1 cellular context compared by ENCODE assay signal in the genomic region with DNA sequence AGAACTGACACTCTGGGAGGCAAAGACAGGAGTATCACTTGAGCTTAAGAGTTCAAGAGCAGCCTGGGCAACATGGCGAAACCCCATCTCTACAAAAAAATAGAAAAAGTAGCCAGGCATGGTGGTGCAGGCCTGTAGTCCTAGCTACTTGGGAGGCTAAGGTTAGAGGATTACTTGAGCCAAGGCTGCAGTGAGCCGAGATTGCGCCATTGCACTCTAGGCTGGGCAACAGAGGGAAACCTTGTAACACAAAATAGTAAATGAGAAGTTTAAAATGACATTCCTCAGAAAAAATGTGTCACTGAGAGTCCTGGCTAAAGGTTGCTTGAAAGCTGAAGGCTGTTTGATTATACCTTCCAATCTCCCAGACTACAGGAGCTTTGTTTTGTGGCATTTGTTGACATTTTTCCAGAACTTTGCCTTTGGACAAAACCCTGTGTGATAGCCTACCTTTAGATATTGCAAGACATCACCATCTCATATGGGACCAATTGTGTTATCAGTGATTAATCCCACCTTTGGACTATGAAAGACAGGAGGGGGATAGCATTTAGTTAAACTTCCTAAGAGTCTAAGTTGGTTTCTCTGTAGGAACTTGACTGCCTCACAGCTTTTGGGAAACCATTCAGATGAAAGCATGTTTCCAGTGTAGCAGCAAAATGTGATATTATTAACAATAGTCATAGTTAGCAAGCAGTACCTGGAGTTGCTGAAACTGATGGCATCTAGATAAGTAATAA.
TF ChIP-seq lines count a peak whose summit lies in the region.

No MANE protein-coding gene starts in this region.

TF ChIP-seq in HepG2, 621 proteins besides CTCF, POLR2A, EP300 and RAD21 (continued from another document and continues in another):
- TF ChIP-seq, protein P1, sequence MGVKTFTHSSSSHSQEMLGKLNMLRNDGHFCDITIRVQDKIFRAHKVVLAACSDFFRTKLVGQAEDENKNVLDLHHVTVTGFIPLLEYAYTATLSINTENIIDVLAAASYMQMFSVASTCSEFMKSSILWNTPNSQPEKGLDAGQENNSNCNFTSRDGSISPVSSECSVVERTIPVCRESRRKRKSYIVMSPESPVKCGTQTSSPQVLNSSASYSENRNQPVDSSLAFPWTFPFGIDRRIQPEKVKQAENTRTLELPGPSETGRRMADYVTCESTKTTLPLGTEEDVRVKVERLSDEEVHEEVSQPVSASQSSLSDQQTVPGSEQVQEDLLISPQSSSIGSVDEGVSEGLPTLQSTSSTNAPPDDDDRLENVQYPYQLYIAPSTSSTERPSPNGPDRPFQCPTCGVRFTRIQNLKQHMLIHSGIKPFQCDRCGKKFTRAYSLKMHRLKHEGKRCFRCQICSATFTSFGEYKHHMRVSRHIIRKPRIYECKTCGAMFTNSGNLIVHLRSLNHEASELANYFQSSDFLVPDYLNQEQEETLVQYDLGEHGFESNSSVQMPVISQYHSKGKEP (CRISPR knock-in tag; IDR thresholded peaks at IDR 0.05) = no peak
- TF ChIP-seq, protein P2, sequence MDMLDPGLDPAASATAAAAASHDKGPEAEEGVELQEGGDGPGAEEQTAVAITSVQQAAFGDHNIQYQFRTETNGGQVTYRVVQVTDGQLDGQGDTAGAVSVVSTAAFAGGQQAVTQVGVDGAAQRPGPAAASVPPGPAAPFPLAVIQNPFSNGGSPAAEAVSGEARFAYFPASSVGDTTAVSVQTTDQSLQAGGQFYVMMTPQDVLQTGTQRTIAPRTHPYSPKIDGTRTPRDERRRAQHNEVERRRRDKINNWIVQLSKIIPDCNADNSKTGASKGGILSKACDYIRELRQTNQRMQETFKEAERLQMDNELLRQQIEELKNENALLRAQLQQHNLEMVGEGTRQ (IDR thresholded peaks at IDR 0.05; ENCODE audit: low read depth, low read length) = no peak
- TF ChIP-seq, protein P2 (CRISPR knock-in tag; IDR thresholded peaks at IDR 0.05; ENCODE audit: borderline replicate concordance) = no peak
- TF ChIP-seq HNF4G (IDR thresholded peaks at IDR 0.05; ENCODE audit: borderline replicate concordance, low read depth, low read length) (peak; percentile 42), HNF4G (CRISPR knock-in tag; IDR thresholded peaks at IDR 0.05; ENCODE audit: borderline replicate concordance, low read depth) (no peak), HDAC6 (IDR thresholded peaks at IDR 0.05; ENCODE audit: low read depth, low read length) (no peak), IRF2 (CRISPR knock-in tag; IDR thresholded peaks at IDR 0.05) (no peak), SP140L (CRISPR knock-in tag; IDR thresholded peaks at IDR 0.05; ENCODE audit: borderline replicate concordance) (0 out of 2 replicates have a peak, but pooled peaks have one; percentile 24), ZNF264 (CRISPR knock-in tag; IDR thresholded peaks at IDR 0.05) (peak; percentile 41; the same call in 1 of the 2 replicates), ERF (CRISPR knock-in tag; IDR thresholded peaks at IDR 0.05) (no peak; the same call in 1 of the 2 replicates), ZNF792 (CRISPR knock-in tag; IDR thresholded peaks at IDR 0.05) (0 out of 2 replicates have a peak, but pooled peaks have one; percentile 15), ZNF432 (CRISPR knock-in tag; IDR thresholded peaks at IDR 0.05; ENCODE audit: borderline replicate concordance) (no peak), ASH2L (IDR thresholded peaks at IDR 0.05; ENCODE audit: insufficient read length, low read depth, low read length) (peak; percentile 89), MTF1 (CRISPR knock-in tag; IDR thresholded peaks at IDR 0.05) (no peak), CCAR2 (optimal IDR thresholded peaks at IDR 0.05; ENCODE audit: low read depth, low read length) (no peak), KDM1A (CRISPR knock-in tag; IDR thresholded peaks at IDR 0.05) (peak; percentile 44; the same call in 1 of the 2 replicates), ZNF629 (CRISPR knock-in tag; conservative IDR thresholded peaks at IDR 0.05) (no peak), HNF4A (CRISPR knock-in tag; IDR thresholded peaks at IDR 0.05) (peak; percentile 40), GFI1 (CRISPR knock-in tag; IDR thresholded peaks at IDR 0.05; ENCODE audit: borderline replicate concordance) (0 out of 2 replicates have a peak, but pooled peaks have one; percentile 18), ESRRA (CRISPR knock-in tag; IDR thresholded peaks at IDR 0.05; ENCODE audit: low read depth) (no peak), HOXA3 (CRISPR knock-in tag; IDR thresholded peaks at IDR 0.05) (peak; percentile 22; the same call in 1 of the 2 replicates), SNAPC2 (CRISPR knock-in tag; IDR thresholded peaks at IDR 0.05) (no peak), ZBTB7B (CRISPR knock-in tag; IDR thresholded peaks at IDR 0.05) (peak; percentile 9; the same call in 1 of the 2 replicates), HCFC1 (IDR thresholded peaks at IDR 0.05; ENCODE audit: low read depth, low read length) (no peak), RAD51 (IDR thresholded peaks at IDR 0.05; ENCODE audit: borderline replicate concordance) (no peak)
- TF ChIP-seq, protein P3, sequence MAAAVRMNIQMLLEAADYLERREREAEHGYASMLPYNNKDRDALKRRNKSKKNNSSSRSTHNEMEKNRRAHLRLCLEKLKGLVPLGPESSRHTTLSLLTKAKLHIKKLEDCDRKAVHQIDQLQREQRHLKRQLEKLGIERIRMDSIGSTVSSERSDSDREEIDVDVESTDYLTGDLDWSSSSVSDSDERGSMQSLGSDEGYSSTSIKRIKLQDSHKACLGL (CRISPR knock-in tag; IDR thresholded peaks at IDR 0.05) = no peak
- TF ChIP-seq, protein P4, sequence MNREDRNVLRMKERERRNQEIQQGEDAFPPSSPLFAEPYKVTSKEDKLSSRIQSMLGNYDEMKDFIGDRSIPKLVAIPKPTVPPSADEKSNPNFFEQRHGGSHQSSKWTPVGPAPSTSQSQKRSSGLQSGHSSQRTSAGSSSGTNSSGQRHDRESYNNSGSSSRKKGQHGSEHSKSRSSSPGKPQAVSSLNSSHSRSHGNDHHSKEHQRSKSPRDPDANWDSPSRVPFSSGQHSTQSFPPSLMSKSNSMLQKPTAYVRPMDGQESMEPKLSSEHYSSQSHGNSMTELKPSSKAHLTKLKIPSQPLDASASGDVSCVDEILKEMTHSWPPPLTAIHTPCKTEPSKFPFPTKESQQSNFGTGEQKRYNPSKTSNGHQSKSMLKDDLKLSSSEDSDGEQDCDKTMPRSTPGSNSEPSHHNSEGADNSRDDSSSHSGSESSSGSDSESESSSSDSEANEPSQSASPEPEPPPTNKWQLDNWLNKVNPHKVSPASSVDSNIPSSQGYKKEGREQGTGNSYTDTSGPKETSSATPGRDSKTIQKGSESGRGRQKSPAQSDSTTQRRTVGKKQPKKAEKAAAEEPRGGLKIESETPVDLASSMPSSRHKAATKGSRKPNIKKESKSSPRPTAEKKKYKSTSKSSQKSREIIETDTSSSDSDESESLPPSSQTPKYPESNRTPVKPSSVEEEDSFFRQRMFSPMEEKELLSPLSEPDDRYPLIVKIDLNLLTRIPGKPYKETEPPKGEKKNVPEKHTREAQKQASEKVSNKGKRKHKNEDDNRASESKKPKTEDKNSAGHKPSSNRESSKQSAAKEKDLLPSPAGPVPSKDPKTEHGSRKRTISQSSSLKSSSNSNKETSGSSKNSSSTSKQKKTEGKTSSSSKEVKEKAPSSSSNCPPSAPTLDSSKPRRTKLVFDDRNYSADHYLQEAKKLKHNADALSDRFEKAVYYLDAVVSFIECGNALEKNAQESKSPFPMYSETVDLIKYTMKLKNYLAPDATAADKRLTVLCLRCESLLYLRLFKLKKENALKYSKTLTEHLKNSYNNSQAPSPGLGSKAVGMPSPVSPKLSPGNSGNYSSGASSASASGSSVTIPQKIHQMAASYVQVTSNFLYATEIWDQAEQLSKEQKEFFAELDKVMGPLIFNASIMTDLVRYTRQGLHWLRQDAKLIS (CRISPR knock-in tag; IDR thresholded peaks at IDR 0.05) = no peak
- TF ChIP-seq, protein P5, sequence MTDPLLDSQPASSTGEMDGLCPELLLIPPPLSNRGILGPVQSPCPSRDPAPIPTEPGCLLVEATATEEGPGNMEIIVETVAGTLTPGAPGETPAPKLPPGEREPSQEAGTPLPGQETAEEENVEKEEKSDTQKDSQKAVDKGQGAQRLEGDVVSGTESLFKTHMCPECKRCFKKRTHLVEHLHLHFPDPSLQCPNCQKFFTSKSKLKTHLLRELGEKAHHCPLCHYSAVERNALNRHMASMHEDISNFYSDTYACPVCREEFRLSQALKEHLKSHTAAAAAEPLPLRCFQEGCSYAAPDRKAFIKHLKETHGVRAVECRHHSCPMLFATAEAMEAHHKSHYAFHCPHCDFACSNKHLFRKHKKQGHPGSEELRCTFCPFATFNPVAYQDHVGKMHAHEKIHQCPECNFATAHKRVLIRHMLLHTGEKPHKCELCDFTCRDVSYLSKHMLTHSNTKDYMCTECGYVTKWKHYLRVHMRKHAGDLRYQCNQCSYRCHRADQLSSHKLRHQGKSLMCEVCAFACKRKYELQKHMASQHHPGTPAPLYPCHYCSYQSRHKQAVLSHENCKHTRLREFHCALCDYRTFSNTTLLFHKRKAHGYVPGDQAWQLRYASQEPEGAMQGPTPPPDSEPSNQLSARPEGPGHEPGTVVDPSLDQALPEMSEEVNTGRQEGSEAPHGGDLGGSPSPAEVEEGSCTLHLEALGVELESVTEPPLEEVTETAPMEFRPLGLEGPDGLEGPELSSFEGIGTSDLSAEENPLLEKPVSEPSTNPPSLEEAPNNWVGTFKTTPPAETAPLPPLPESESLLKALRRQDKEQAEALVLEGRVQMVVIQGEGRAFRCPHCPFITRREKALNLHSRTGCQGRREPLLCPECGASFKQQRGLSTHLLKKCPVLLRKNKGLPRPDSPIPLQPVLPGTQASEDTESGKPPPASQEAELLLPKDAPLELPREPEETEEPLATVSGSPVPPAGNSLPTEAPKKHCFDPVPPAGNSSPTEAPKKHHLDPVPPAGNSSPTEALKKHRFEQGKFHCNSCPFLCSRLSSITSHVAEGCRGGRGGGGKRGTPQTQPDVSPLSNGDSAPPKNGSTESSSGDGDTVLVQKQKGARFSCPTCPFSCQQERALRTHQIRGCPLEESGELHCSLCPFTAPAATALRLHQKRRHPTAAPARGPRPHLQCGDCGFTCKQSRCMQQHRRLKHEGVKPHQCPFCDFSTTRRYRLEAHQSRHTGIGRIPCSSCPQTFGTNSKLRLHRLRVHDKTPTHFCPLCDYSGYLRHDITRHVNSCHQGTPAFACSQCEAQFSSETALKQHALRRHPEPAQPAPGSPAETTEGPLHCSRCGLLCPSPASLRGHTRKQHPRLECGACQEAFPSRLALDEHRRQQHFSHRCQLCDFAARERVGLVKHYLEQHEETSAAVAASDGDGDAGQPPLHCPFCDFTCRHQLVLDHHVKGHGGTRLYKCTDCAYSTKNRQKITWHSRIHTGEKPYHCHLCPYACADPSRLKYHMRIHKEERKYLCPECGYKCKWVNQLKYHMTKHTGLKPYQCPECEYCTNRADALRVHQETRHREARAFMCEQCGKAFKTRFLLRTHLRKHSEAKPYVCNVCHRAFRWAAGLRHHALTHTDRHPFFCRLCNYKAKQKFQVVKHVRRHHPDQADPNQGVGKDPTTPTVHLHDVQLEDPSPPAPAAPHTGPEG (CRISPR knock-in tag; IDR thresholded peaks at IDR 0.05) = no peak
- TF ChIP-seq, protein P6, sequence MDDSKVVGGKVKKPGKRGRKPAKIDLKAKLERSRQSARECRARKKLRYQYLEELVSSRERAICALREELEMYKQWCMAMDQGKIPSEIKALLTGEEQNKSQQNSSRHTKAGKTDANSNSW (CRISPR knock-in tag; IDR thresholded peaks at IDR 0.05; ENCODE audit: borderline replicate concordance) = no peak
- TF ChIP-seq, protein P7, sequence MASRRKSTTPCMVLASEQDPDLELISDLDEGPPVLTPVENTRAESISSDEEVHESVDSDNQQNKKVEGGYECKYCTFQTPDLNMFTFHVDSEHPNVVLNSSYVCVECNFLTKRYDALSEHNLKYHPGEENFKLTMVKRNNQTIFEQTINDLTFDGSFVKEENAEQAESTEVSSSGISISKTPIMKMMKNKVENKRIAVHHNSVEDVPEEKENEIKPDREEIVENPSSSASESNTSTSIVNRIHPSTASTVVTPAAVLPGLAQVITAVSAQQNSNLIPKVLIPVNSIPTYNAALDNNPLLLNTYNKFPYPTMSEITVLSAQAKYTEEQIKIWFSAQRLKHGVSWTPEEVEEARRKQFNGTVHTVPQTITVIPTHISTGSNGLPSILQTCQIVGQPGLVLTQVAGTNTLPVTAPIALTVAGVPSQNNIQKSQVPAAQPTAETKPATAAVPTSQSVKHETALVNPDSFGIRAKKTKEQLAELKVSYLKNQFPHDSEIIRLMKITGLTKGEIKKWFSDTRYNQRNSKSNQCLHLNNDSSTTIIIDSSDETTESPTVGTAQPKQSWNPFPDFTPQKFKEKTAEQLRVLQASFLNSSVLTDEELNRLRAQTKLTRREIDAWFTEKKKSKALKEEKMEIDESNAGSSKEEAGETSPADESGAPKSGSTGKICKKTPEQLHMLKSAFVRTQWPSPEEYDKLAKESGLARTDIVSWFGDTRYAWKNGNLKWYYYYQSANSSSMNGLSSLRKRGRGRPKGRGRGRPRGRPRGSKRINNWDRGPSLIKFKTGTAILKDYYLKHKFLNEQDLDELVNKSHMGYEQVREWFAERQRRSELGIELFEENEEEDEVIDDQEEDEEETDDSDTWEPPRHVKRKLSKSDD (CRISPR knock-in tag; IDR thresholded peaks at IDR 0.05; ENCODE audit: low read depth) = no peak
- TF ChIP-seq, protein P8, sequence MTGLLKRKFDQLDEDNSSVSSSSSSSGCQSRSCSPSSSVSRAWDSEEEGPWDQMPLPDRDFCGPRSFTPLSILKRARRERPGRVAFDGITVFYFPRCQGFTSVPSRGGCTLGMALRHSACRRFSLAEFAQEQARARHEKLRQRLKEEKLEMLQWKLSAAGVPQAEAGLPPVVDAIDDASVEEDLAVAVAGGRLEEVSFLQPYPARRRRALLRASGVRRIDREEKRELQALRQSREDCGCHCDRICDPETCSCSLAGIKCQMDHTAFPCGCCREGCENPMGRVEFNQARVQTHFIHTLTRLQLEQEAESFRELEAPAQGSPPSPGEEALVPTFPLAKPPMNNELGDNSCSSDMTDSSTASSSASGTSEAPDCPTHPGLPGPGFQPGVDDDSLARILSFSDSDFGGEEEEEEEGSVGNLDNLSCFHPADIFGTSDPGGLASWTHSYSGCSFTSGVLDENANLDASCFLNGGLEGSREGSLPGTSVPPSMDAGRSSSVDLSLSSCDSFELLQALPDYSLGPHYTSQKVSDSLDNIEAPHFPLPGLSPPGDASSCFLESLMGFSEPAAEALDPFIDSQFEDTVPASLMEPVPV (CRISPR knock-in tag; IDR thresholded peaks at IDR 0.05) = no peak
- TF ChIP-seq, protein P9, sequence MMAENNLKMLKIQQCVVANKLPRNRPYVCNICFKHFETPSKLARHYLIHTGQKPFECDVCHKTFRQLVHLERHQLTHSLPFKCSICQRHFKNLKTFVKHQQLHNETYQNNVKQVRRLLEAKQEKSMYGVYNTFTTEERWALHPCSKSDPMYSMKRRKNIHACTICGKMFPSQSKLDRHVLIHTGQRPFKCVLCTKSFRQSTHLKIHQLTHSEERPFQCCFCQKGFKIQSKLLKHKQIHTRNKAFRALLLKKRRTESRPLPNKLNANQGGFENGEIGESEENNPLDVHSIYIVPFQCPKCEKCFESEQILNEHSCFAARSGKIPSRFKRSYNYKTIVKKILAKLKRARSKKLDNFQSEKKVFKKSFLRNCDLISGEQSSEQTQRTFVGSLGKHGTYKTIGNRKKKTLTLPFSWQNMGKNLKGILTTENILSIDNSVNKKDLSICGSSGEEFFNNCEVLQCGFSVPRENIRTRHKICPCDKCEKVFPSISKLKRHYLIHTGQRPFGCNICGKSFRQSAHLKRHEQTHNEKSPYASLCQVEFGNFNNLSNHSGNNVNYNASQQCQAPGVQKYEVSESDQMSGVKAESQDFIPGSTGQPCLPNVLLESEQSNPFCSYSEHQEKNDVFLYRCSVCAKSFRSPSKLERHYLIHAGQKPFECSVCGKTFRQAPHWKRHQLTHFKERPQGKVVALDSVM (CRISPR knock-in tag; IDR thresholded peaks at IDR 0.05) = peak; percentile 95
